ENCODE assay signal across 8 cellular contexts in the genomic region with DNA sequence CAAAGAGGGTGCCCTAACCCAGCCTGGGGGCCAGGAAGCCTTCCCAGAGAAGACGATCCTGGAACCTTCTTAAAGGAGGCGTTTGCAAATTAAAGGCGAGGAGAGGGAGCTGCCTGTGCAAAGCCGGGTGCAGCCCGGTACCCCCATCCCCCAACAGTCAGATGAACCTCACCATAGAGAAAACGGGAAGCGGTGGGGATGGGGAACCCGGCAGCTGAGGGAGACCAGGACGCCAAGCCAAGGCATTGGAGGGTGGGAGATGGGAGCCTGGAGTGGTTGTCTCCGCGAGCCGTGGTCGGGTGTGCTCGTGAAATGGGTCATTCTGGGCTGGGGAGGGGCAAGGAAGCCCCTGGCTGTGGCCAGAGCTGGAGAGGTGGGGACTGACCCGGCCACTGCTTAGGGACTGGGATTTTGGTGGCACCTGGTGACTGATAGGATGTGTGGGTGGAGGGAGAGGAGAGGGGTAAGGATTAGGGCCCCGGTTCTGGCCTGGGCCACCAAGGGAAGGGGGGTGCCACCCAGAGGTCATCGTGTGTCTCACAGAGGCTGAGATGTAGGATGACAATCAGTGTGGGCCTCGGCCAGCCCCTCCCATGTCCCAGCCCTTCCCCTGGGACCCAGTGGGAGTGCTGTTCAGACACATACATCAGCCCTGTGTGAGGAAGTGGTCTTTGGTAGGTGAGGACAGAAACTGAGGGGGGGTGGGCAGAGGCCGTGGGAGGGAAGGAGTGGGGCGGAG. TPM values are rescaled to one million over a fixed set of nuclear protein-coding genes. Genes with fewer than 3 reads are reported as not detected.
DNase-seq lines count a peak whose midpoint lies in the region; ATAC-seq, FAIRE-seq and TF ChIP-seq lines count a peak whose summit lies in the region.

No MANE protein-coding gene starts in this region.

- peaks cover 26% of the 10 kb centered on the region for H3K4me1 ChIP-seq in DOHH2 (ENCODE audit: control insufficient read depth, low read length)

- peak overlapping the region; percentile 54 for H3K4me2 ChIP-seq in DOHH2 (ENCODE audit: low read length)

- H3K4me3 ChIP-seq in DOHH2 (ENCODE audit: low read length) = peak overlapping the region; percentile 35
- H3K4me3 ChIP-seq in bronchial epithelial cell (ENCODE audit: low read depth, low read length) = peak overlapping the region; percentile 27

- no peak overlapping the region for H3K27ac Mint-ChIP-seq in neural crest cell (ENCODE audit: unreplicated experiment)

- H4K20me1 ChIP-seq in DOHH2 (ENCODE audit: control insufficient read depth, insufficient read depth, low read depth, low read length) = no peaks in the 10 kb centered on the region

- peaks cover 51% of the 10 kb centered on the region for H3K27me3 ChIP-seq in DOHH2 (ENCODE audit: control insufficient read depth, low read length)
- H3K27me3 ChIP-seq in bronchial epithelial cell (ENCODE audit: control insufficient read depth, insufficient read depth, low read length) = peaks cover 17% of the 10 kb centered on the region

- ATAC-seq in HG03432 (IDR thresholded peaks at IDR 0.05; ENCODE audit: unreplicated experiment) (peak; percentile 47), GM21390 (IDR thresholded peaks at IDR 0.05; ENCODE audit: unreplicated experiment) (no peak)

- FAIRE-seq in bronchial epithelial cell (lab: Jason Lieb, UNC) = no peak

- no peaks in the 10 kb centered on the region for H3K36me3 ChIP-seq in DOHH2 (ENCODE audit: control insufficient read depth, low read length)
- H3K36me3 ChIP-seq in bronchial epithelial cell (ENCODE audit: control insufficient read depth, insufficient read depth, low read length) = no peaks in the 10 kb centered on the region

- H3K9me3 ChIP-seq in DOHH2 (ENCODE audit: control insufficient read depth, insufficient read depth, low read length) = no peaks in the 10 kb centered on the region

- peaks cover 63% of the 10 kb centered on the region for H3K27me3 Mint-ChIP-seq in neural crest cell (ENCODE audit: low read depth)

- no peaks in the 10 kb centered on the region for H3K9me3 Mint-ChIP-seq in neural crest cell

- H3K36me3 Mint-ChIP-seq in neural crest cell (ENCODE audit: low read depth) = no peaks in the 10 kb centered on the region

- no peaks in the 10 kb centered on the region for H3K79me2 ChIP-seq in DOHH2 (ENCODE audit: control insufficient read depth, low read length)

- H3F3A ChIP-seq in DOHH2 (ENCODE audit: control insufficient read depth, insufficient read depth) = no peaks in the 10 kb centered on the region

- H3K27ac ChIP-seq in DOHH2 (ENCODE audit: low read depth, low read length) = no peak overlapping the region

- TF ChIP-seq CTCF in DOHH2 (IDR thresholded peaks at IDR 0.05; ENCODE audit: low read depth, low read length, poor library complexity, severe bottlenecking) = no peak
- TF ChIP-seq CTCF in bronchial epithelial cell (IDR thresholded peaks at IDR 0.05; ENCODE audit: insufficient read depth, low read length, severe bottlenecking) = no peak
- TF ChIP-seq CTCF in neural crest cell (conservative IDR thresholded peaks at IDR 0.05) = no peak

- DNase-seq in bronchial epithelial cell (ENCODE audit: low read depth) = no peak
- no peak for DNase-seq in neural crest cell (ENCODE audit: low read depth, low spot score)
- no peak for DNase-seq in glomerular visceral epithelial cell (ENCODE audit: extremely low spot score)
- no peak for DNase-seq in HK-2 (ENCODE audit: unreplicated experiment)
- DNase-seq in hippocampal formation (lab: John Stamatoyannopoulos, UW) = no peak

- peaks cover 5% of the 10 kb centered on the region for H3K4me1 Mint-ChIP-seq in neural crest cell

- H3K9me2 ChIP-seq in DOHH2 (replicated peaks; ENCODE audit: control insufficient read depth, low read length) = no peaks in the 10 kb centered on the region

- H3K4me3 Mint-ChIP-seq in neural crest cell = peak overlapping the region; percentile 49

RNA-seq across cellular contexts. Expression of a gene that starts 0.7 kb away (rescaled TPM):
- total RNA-seq in bronchial epithelial cell = 1.0 and 1.3 TPM in 2 replicates
- 0.16 and 0.20 TPM in 2 replicates for total RNA-seq in neural crest cell
